ENCODE assay signal across 32 cellular contexts in genomic region chr1:237812061-237812460, GRCh38.
"Had no signal": no experiment of that assay in that cellular context is flagged by ENCODE, and none has a peak within 500 bp of the region (broad histone marks: within the 10 kb centered on the region; RNA-seq: fewer than 3 reads in every experiment).

No MANE protein-coding gene starts in this region.

- DNase-seq: activated B cell treated with CpG ODN at 0.5 μM for 24 hours; activated CD4-positive, alpha-beta T cell treated with anti-CD3 and anti-CD28 coated beads for 48 hours; activated CD4-positive, alpha-beta T cell treated with anti-CD3 and anti-CD28 coated beads, Interleukin-2, amount 50 U/mL, for 1 hour; activated CD4-positive, alpha-beta T cell treated with anti-CD3 and anti-CD28 coated beads, Interleukin-2, amount 50 U/mL, for 48 hours; activated CD8-positive, alpha-beta memory T cell treated with anti-CD3 and anti-CD28 coated beads for 24 hours; activated CD8-positive, alpha-beta T cell treated with anti-CD3 and anti-CD28 coated beads for 36 hours; activated effector memory CD4-positive, alpha-beta T cell treated with Interleukin-2 at 50 U/mL for 16 hours; activated gamma-delta T cell treated with Interleukin-2 at 50 U/mL for 16 hours; activated naive CD4-positive, alpha-beta T cell treated with anti-CD3 and anti-CD28 coated beads, Interleukin-2, amount 50 U/mL, for 16 hours; activated naive CD4-positive, alpha-beta T cell treated with Interleukin-2 at 50 U/mL for 16 hours; activated T-cell treated with anti-CD3 and anti-CD28 coated beads, Interleukin-2, amount 50 U/mL, for 4 hours; amniotic stem cell; anterior cingulate cortex; brain microvascular endothelial cell; central memory CD4-positive, alpha-beta T cell; cerebellar nuclear complex; colonic mucosa; dorsolateral prefrontal cortex; effector memory CD8-positive, alpha-beta T cell; erythroblast; foreskin keratinocyte; gastrocnemius medialis; glutamatergic neuron; T-helper 1 cell; T-helper 17 cell; T1000; WERI-Rb-1 had no signal

- H3K9me3 ChIP-seq: colonic mucosa, esophagus muscularis mucosa, gastrocnemius medialis had no signal

- ATAC-seq: activated CD4-positive, CD25-positive, alpha-beta regulatory T cell treated with anti-CD3 and anti-CD28 coated beads, Interleukin-2, amount 50 U/mL, for 24 hours; activated CD8-positive, alpha-beta T cell treated with anti-CD3 and anti-CD28 coated beads for 36 hours; activated T-cell treated with anti-CD3 and anti-CD28 coated beads, Interleukin-2, amount 50 U/mL, for 4 hours; activated T-helper 17 cell treated with anti-CD3 and anti-CD28 coated beads, Interleukin-2, amount 50 U/mL, for 72 hours; foreskin keratinocyte; gastrocnemius medialis; T-helper 17 cell had no signal

- H3K4me1 ChIP-seq: colonic mucosa, foreskin keratinocyte, gastrocnemius medialis had no signal

- H3K4me3 ChIP-seq: colonic mucosa, dorsolateral prefrontal cortex, esophagus muscularis mucosa, gastrocnemius medialis had no signal

- H3K27me3 ChIP-seq: brain microvascular endothelial cell, colonic mucosa, dorsolateral prefrontal cortex, esophagus muscularis mucosa, foreskin keratinocyte, gastrocnemius medialis had no signal

- H3K27ac ChIP-seq: brain microvascular endothelial cell, colonic mucosa, dorsolateral prefrontal cortex, esophagus muscularis mucosa, foreskin keratinocyte, gastrocnemius medialis, WERI-Rb-1 had no signal

- FAIRE-seq: astrocyte, bronchial epithelial cell had no signal

- H3K36me3 ChIP-seq: brain microvascular endothelial cell, colonic mucosa, gastrocnemius medialis, WERI-Rb-1 had no signal
